In genomic region chr15:47918877-47919276, GRCh38 we compare ENCODE assay signal across 26 cellular contexts.
"Had no signal": no experiment of that assay in that cellular context is flagged by ENCODE, and none has a peak within 500 bp of the region (broad histone marks: within the 10 kb centered on the region; RNA-seq: fewer than 3 reads in every experiment).

No MANE protein-coding gene starts in this region.

- FAIRE-seq: endometrium, islet of Langerhans, keratinocyte had no signal

- H3K27me3 ChIP-seq: colonic mucosa, gastrocnemius medialis, heart right ventricle, left lung had no signal

- H3K27ac ChIP-seq: colonic mucosa, epithelial cell of prostate, esophagus squamous epithelium, gastrocnemius medialis, heart right ventricle, left lung, lower lobe of right lung had no signal

- ATAC-seq: effector memory CD8-positive, alpha-beta T cell; esophagus mucosa; gastrocnemius medialis; heart right ventricle; left cardiac atrium; left lung; left ventricle myocardium superior; lower lobe of right lung; mucosa of descending colon had no signal

- H3K36me3 ChIP-seq: colonic mucosa, esophagus squamous epithelium, gastrocnemius medialis, heart right ventricle, left lung, lower lobe of right lung had no signal

- H3K4me3 ChIP-seq: colonic mucosa, esophagus squamous epithelium, gastrocnemius medialis, heart right ventricle, left lung, lower lobe of right lung, mucosa of descending colon had no signal

- H3K9me3 ChIP-seq: colonic mucosa, esophagus squamous epithelium, gastrocnemius medialis, heart right ventricle, left lung, lower lobe of right lung, mucosa of descending colon had no signal

- DNase-seq: colonic mucosa; cortex of kidney; effector CD8-positive, alpha-beta T cell; effector memory CD8-positive, alpha-beta T cell; endodermal cell; erythroblast; esophagus squamous epithelium; foreskin fibroblast; foreskin melanocyte; gastrocnemius medialis; glutamatergic neuron; head of caudate nucleus; heart right ventricle; hippocampal formation; left cardiac atrium; left lung; left ventricle myocardium superior; lower lobe of right lung; mesenchymal stem cell; mucosa of descending colon; naive B cell had no signal

- H3K4me1 ChIP-seq: colonic mucosa, gastrocnemius medialis, heart right ventricle, left lung, lower lobe of right lung had no signal
